In genomic region chr4:75745192-75745591, GRCh38 we compare ENCODE assay signal across 1 cellular context.
TF ChIP-seq lines count a peak whose summit lies in the region.

No MANE protein-coding gene starts in this region.

TF ChIP-seq in endothelial cell of umbilical vein, 7 proteins besides CTCF, POLR2A, EP300 and RAD21:
- TF ChIP-seq FOS (IDR thresholded peaks at IDR 0.05; ENCODE audit: borderline replicate concordance, insufficient read depth, low read length) = peak; percentile 9
- no peak for TF ChIP-seq POLR2AphosphoS5 (IDR thresholded peaks at IDR 0.05; ENCODE audit: insufficient read depth, low read depth, low read length)
- TF ChIP-seq JUN (IDR thresholded peaks at IDR 0.05; ENCODE audit: borderline replicate concordance, insufficient read depth, insufficient read length, low read depth) = no peak
- no peak for TF ChIP-seq MAX (IDR thresholded peaks at IDR 0.05; ENCODE audit: insufficient read depth, insufficient read length)
- TF ChIP-seq GATA2 (IDR thresholded peaks at IDR 0.05; ENCODE audit: insufficient read depth, insufficient read length, low read depth, low read length) = no peak
TF ChIP-seq in endothelial cell of umbilical vein: peak in this region for 1.
